In the genomic region with DNA sequence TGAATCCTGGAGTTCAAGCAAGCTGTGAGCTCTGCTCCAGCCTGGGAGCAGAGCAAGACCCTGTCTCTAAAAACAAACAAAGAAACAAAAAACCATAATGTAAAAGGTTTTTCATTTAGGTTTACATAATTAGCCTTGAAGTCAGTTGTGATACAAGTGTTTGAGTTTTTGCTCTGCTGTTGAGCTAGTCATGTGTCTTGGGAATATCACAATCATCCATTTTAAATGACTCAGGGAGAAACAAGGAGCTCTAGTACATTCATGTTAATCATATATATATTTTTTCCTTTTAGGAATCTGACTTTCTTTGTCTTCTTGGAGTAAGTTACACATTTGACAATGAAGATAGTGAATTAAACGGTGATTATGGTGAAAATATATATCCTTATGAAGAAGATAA, we compare ENCODE assay signal across 2 cellular contexts.
TF ChIP-seq lines count a peak whose summit lies in the region.

No MANE protein-coding gene starts in this region.

TF ChIP-seq in SK-N-SH, 30 proteins besides CTCF, POLR2A, EP300 and RAD21:
- TF ChIP-seq, protein P1, sequence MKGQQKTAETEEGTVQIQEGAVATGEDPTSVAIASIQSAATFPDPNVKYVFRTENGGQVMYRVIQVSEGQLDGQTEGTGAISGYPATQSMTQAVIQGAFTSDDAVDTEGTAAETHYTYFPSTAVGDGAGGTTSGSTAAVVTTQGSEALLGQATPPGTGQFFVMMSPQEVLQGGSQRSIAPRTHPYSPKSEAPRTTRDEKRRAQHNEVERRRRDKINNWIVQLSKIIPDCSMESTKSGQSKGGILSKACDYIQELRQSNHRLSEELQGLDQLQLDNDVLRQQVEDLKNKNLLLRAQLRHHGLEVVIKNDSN (IDR thresholded peaks at IDR 0.05; ENCODE audit: borderline replicate concordance, low read depth) = no peak
- TF ChIP-seq, protein P2, sequence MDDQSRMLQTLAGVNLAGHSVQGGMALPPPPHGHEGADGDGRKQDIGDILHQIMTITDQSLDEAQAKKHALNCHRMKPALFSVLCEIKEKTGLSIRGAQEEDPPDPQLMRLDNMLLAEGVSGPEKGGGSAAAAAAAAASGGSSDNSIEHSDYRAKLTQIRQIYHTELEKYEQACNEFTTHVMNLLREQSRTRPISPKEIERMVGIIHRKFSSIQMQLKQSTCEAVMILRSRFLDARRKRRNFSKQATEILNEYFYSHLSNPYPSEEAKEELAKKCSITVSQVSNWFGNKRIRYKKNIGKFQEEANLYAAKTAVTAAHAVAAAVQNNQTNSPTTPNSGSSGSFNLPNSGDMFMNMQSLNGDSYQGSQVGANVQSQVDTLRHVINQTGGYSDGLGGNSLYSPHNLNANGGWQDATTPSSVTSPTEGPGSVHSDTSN (IDR thresholded peaks at IDR 0.05) = no peak
- TF ChIP-seq RFX5 (IDR thresholded peaks at IDR 0.05; ENCODE audit: low read length) (no peak), TAF1 (IDR thresholded peaks at IDR 0.05; ENCODE audit: borderline replicate concordance, low read depth, low read length) (no peak), FOXM1 (IDR thresholded peaks at IDR 0.05; ENCODE audit: low read depth) (no peak), POLR2AphosphoS5 (IDR thresholded peaks at IDR 0.05; ENCODE audit: low read depth, low read length) (no peak), EZH2phosphoT487 (IDR thresholded peaks at IDR 0.05; ENCODE audit: borderline replicate concordance, low read depth) (no peak), GATA2 (CRISPR knock-in tag; IDR thresholded peaks at IDR 0.05) (no peak), SIN3A (IDR thresholded peaks at IDR 0.05; ENCODE audit: borderline replicate concordance, low read depth, low read length) (no peak), RCOR1 (IDR thresholded peaks at IDR 0.05; ENCODE audit: low read length) (no peak), NRF1 (IDR thresholded peaks at IDR 0.05; ENCODE audit: low read depth, low read length) (no peak)
- TF ChIP-seq, protein P3, sequence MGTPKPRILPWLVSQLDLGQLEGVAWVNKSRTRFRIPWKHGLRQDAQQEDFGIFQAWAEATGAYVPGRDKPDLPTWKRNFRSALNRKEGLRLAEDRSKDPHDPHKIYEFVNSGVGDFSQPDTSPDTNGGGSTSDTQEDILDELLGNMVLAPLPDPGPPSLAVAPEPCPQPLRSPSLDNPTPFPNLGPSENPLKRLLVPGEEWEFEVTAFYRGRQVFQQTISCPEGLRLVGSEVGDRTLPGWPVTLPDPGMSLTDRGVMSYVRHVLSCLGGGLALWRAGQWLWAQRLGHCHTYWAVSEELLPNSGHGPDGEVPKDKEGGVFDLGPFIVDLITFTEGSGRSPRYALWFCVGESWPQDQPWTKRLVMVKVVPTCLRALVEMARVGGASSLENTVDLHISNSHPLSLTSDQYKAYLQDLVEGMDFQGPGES (IDR thresholded peaks at IDR 0.05; ENCODE audit: low read depth, low read length) = no peak
- TF ChIP-seq, protein P4, sequence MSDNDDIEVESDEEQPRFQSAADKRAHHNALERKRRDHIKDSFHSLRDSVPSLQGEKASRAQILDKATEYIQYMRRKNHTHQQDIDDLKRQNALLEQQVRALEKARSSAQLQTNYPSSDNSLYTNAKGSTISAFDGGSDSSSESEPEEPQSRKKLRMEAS (IDR thresholded peaks at IDR 0.05; ENCODE audit: low read depth) = no peak

TF ChIP-seq in SK-N-SH treated with all-trans-retinoic acid at 6 μM for 48 hours, 23 proteins besides CTCF, POLR2A, EP300 and RAD21:
- TF ChIP-seq CSDC2 (CRISPR knock-in tag; IDR thresholded peaks at IDR 0.05) (no peak), OSR1 (CRISPR knock-in tag; IDR thresholded peaks at IDR 0.05) (no peak), ZNF565 (CRISPR knock-in tag; conservative IDR thresholded peaks at IDR 0.05; ENCODE audit: low read depth) (no peak), ZC3H10 (CRISPR knock-in tag; IDR thresholded peaks at IDR 0.05) (no peak), ZNF70 (CRISPR knock-in tag; IDR thresholded peaks at IDR 0.05) (no peak), GLIS3 (CRISPR knock-in tag; IDR thresholded peaks at IDR 0.05) (no peak), ZNF8 (CRISPR knock-in tag; IDR thresholded peaks at IDR 0.05) (no peak), ZFP30 (CRISPR knock-in tag; IDR thresholded peaks at IDR 0.05) (no peak), ARNTL (CRISPR knock-in tag; IDR thresholded peaks at IDR 0.05; ENCODE audit: borderline replicate concordance, low read depth) (no peak), ESRRG (CRISPR knock-in tag; IDR thresholded peaks at IDR 0.05) (no peak), BACH2 (CRISPR knock-in tag; IDR thresholded peaks at IDR 0.05; ENCODE audit: borderline replicate concordance) (no peak), PPARA (CRISPR knock-in tag; IDR thresholded peaks at IDR 0.05; ENCODE audit: borderline replicate concordance) (no peak)
- TF ChIP-seq, protein P5, sequence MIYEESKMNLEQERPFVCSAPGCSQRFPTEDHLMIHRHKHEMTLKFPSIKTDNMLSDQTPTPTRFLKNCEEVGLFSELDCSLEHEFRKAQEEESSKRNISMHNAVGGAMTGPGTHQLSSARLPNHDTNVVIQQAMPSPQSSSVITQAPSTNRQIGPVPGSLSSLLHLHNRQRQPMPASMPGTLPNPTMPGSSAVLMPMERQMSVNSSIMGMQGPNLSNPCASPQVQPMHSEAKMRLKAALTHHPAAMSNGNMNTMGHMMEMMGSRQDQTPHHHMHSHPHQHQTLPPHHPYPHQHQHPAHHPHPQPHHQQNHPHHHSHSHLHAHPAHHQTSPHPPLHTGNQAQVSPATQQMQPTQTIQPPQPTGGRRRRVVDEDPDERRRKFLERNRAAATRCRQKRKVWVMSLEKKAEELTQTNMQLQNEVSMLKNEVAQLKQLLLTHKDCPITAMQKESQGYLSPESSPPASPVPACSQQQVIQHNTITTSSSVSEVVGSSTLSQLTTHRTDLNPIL (CRISPR knock-in tag; IDR thresholded peaks at IDR 0.05; ENCODE audit: low read depth) = no peak
- TF ChIP-seq, protein P6, sequence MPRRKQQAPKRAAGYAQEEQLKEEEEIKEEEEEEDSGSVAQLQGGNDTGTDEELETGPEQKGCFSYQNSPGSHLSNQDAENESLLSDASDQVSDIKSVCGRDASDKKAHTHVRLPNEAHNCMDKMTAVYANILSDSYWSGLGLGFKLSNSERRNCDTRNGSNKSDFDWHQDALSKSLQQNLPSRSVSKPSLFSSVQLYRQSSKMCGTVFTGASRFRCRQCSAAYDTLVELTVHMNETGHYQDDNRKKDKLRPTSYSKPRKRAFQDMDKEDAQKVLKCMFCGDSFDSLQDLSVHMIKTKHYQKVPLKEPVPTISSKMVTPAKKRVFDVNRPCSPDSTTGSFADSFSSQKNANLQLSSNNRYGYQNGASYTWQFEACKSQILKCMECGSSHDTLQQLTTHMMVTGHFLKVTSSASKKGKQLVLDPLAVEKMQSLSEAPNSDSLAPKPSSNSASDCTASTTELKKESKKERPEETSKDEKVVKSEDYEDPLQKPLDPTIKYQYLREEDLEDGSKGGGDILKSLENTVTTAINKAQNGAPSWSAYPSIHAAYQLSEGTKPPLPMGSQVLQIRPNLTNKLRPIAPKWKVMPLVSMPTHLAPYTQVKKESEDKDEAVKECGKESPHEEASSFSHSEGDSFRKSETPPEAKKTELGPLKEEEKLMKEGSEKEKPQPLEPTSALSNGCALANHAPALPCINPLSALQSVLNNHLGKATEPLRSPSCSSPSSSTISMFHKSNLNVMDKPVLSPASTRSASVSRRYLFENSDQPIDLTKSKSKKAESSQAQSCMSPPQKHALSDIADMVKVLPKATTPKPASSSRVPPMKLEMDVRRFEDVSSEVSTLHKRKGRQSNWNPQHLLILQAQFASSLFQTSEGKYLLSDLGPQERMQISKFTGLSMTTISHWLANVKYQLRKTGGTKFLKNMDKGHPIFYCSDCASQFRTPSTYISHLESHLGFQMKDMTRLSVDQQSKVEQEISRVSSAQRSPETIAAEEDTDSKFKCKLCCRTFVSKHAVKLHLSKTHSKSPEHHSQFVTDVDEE (CRISPR knock-in tag; IDR thresholded peaks at IDR 0.05) = no peak
- TF ChIP-seq, protein P7, sequence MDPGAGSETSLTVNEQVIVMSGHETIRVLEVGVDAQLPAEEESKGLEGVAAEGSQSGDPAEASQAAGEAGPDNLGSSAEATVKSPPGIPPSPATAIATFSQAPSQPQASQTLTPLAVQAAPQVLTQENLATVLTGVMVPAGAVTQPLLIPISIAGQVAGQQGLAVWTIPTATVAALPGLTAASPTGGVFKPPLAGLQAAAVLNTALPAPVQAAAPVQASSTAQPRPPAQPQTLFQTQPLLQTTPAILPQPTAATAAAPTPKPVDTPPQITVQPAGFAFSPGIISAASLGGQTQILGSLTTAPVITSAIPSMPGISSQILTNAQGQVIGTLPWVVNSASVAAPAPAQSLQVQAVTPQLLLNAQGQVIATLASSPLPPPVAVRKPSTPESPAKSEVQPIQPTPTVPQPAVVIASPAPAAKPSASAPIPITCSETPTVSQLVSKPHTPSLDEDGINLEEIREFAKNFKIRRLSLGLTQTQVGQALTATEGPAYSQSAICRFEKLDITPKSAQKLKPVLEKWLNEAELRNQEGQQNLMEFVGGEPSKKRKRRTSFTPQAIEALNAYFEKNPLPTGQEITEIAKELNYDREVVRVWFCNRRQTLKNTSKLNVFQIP (CRISPR knock-in tag; IDR thresholded peaks at IDR 0.05; ENCODE audit: borderline replicate concordance, low read depth) = no peak
- TF ChIP-seq, protein P8, sequence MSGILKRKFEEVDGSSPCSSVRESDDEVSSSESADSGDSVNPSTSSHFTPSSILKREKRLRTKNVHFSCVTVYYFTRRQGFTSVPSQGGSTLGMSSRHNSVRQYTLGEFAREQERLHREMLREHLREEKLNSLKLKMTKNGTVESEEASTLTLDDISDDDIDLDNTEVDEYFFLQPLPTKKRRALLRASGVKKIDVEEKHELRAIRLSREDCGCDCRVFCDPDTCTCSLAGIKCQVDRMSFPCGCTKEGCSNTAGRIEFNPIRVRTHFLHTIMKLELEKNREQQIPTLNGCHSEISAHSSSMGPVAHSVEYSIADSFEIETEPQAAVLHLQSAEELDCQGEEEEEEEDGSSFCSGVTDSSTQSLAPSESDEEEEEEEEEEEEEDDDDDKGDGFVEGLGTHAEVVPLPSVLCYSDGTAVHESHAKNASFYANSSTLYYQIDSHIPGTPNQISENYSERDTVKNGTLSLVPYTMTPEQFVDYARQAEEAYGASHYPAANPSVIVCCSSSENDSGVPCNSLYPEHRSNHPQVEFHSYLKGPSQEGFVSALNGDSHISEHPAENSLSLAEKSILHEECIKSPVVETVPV (CRISPR knock-in tag; IDR thresholded peaks at IDR 0.05) = no peak
- TF ChIP-seq, protein P9, sequence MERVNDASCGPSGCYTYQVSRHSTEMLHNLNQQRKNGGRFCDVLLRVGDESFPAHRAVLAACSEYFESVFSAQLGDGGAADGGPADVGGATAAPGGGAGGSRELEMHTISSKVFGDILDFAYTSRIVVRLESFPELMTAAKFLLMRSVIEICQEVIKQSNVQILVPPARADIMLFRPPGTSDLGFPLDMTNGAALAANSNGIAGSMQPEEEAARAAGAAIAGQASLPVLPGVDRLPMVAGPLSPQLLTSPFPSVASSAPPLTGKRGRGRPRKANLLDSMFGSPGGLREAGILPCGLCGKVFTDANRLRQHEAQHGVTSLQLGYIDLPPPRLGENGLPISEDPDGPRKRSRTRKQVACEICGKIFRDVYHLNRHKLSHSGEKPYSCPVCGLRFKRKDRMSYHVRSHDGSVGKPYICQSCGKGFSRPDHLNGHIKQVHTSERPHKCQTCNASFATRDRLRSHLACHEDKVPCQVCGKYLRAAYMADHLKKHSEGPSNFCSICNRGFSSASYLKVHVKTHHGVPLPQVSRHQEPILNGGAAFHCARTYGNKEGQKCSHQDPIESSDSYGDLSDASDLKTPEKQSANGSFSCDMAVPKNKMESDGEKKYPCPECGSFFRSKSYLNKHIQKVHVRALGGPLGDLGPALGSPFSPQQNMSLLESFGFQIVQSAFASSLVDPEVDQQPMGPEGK (CRISPR knock-in tag; IDR thresholded peaks at IDR 0.05; ENCODE audit: borderline replicate concordance) = no peak
